ENCODE assay signal across 15 cellular contexts in genomic region chr18:79355433-79356335, GRCh38. TPM values are rescaled to one million over a fixed set of nuclear protein-coding genes. Genes with fewer than 3 reads are reported as not detected.
DNase-seq lines count a peak whose midpoint lies in the region; ATAC-seq and TF ChIP-seq lines count a peak whose summit lies in the region.
"Had no signal": no experiment of that assay in that cellular context is flagged by ENCODE, and none has a peak within 500 bp of the region (broad histone marks: within the 10 kb centered on the region; RNA-seq: fewer than 3 reads in every experiment).

No MANE protein-coding gene starts in this region.

- TF ChIP-seq CTCF in OCI-LY1 (IDR thresholded peaks at IDR 0.05; ENCODE audit: low read length) (no peak), adrenal gland (IDR thresholded peaks at IDR 0.05) (no peak)

- no peak for TF ChIP-seq POLR2A in adrenal gland (IDR thresholded peaks at IDR 0.05)

- H3K27ac ChIP-seq in OCI-LY1 (ENCODE audit: low read depth, low read length, poor library complexity, severe bottlenecking) = no peak overlapping the region
- H3K27ac ChIP-seq in adrenal gland = no peak overlapping the region

- 90 to 91% (median 90%) methylated on average over 26 of the region's 26 CpGs for WGBS in adrenal gland, 4 donors

- H2AFZ ChIP-seq in OCI-LY1 (ENCODE audit: low read length) = no peak overlapping the region

- peaks cover 14% of the 10 kb centered on the region; the same call in 1 of the 2 replicates for H3K36me3 ChIP-seq in OCI-LY1 (ENCODE audit: insufficient read depth, low read length)
- peaks cover 0 to 9% of the 10 kb centered on the region in 2 donors for H3K36me3 ChIP-seq in adrenal gland (replicated peaks in 1 of 2)

- H3F3A ChIP-seq in OCI-LY1 (ENCODE audit: insufficient read depth, low read length) = no peaks in the 10 kb centered on the region

- H4K20me1 ChIP-seq in OCI-LY1 (ENCODE audit: insufficient read depth, low read length) = no peaks in the 10 kb centered on the region

- H3K9me2 ChIP-seq in OCI-LY1 (ENCODE audit: low read depth, low read length) = no peaks in the 10 kb centered on the region

- H3K27me3 ChIP-seq in OCI-LY1 (ENCODE audit: insufficient read depth, low read length) (no peaks in the 10 kb centered on the region), adrenal gland (no peaks in the 10 kb centered on the region)
- H3K27me3 ChIP-seq: dorsolateral prefrontal cortex had no signal

- peak overlapping the region; percentile 23 for H3K4me3 ChIP-seq in OCI-LY1 (ENCODE audit: low read depth, low read length, poor library complexity, severe bottlenecking)
- H3K4me3 ChIP-seq in adrenal gland = no peak overlapping the region
- H3K4me3 ChIP-seq: dorsolateral prefrontal cortex had no signal

- DNase-seq in adrenal gland = no peak
- no peak for DNase-seq in NCI-H1092 treated with DMSO at 0.1 percent for 48 hours (lab: John Stamatoyannopoulos, UW)
- no peak for DNase-seq in Kasumi-1 (lab: John Stamatoyannopoulos, UW)
- DNase-seq: activated CD8-positive, alpha-beta T cell treated with anti-CD3 and anti-CD28 coated beads, Interleukin-2, amount 10 ng/mL, durations not matched to agents 7 days and 5 days; activated naive CD8-positive, alpha-beta T cell treated with anti-CD3 and anti-CD28 coated beads, Interleukin-2, amount 10 ng/mL, durations not matched to agents 7 days and 5 days; DMS79; dorsolateral prefrontal cortex; NCI-H69; nucleus accumbens had no signal

- H3K79me2 ChIP-seq in OCI-LY1 (ENCODE audit: insufficient read depth, low read length) = no peaks in the 10 kb centered on the region

- H3K9ac ChIP-seq in OCI-LY1 (ENCODE audit: low read length) = no peak overlapping the region

- intact Hi-C loops in adrenal gland (cut with DNase I) = no loop called here

- H3K9me3 ChIP-seq in OCI-LY1 (ENCODE audit: low read length) (no peaks in the 10 kb centered on the region), adrenal gland (replicated peaks in 1 of 3) (no peaks in the 10 kb centered on the region)

- H3K4me2 ChIP-seq in OCI-LY1 (ENCODE audit: low read length) = peak overlapping the region; percentile 46

- ATAC-seq in GM18499 (IDR thresholded peaks at IDR 0.05; ENCODE audit: insufficient read depth, unreplicated experiment) = peak; percentile 20
- ATAC-seq in GM19463 (IDR thresholded peaks at IDR 0.05; ENCODE audit: unreplicated experiment) = peak; percentile 30
- ATAC-seq in HG02943 (IDR thresholded peaks at IDR 0.05; ENCODE audit: low read depth, unreplicated experiment) = peak; percentile 49
- no peak for ATAC-seq in GM21786 (IDR thresholded peaks at IDR 0.05; ENCODE audit: unreplicated experiment)
- ATAC-seq: activated CD8-positive, alpha-beta T cell treated with anti-CD3 and anti-CD28 coated beads, Interleukin-2, amount 10 ng/mL, durations not matched to agents 7 days and 5 days; left lobe of liver had no signal

- H3K4me1 ChIP-seq in OCI-LY1 (ENCODE audit: insufficient read depth, low read length, severe bottlenecking) (peaks cover 21% of the 10 kb centered on the region), adrenal gland (replicated peaks in 1 of 2) (no peaks in the 10 kb centered on the region)

RNA-seq across cellular contexts. Expression of gene NFATC1, which starts 40.0 kb away (rescaled TPM):
- total RNA-seq in adrenal gland = 10 to 100 TPM in 4 of 8 donors, 1 to 10 TPM in 4; 4.4 to 20.9 (median 11.1) TPM
- 1 to 10 TPM; 1.4 to 7.0 (median 5.5) TPM for polyA plus RNA-seq in adrenal gland
